ENCODE assay signal across 8 cellular contexts in genomic region chr2:148020358-148021058, GRCh38. TPM values are rescaled to one million over a fixed set of nuclear protein-coding genes. Genes with fewer than 3 reads are reported as not detected.
DNase-seq lines count a peak whose midpoint lies in the region; ATAC-seq, FAIRE-seq and TF ChIP-seq lines count a peak whose summit lies in the region.

Gene ORC4 (minus strand): TSS chr2:148020737. CDS start chr2:147975958, 44,779 bp downstream.

- peak within 1 kb of the TSS; percentile 96 for H3K9ac ChIP-seq in Karpas-422 (ENCODE audit: low read length)

- no peaks in the 10 kb centered on the region for H4K20me1 ChIP-seq in Karpas-422 (ENCODE audit: insufficient read depth, low read depth, low read length)

- H3K4me1 Mint-ChIP-seq in activated T-cell treated with anti-CD3 and anti-CD28 coated beads, Interleukin-2, amount 50 U/mL, for 72 hours (ENCODE audit: low read depth) = peaks cover 51% of the 10 kb centered on the region

- H3K9me3 ChIP-seq in Karpas-422 (ENCODE audit: low read length) (no peaks in the 10 kb centered on the region), esophagus squamous epithelium (no peaks in the 10 kb centered on the region)

- H3K27ac Mint-ChIP-seq in activated T-cell treated with anti-CD3 and anti-CD28 coated beads, Interleukin-2, amount 50 U/mL, for 72 hours = peak within 1 kb of the TSS; percentile 87

- peak within 1 kb of the TSS; percentile 86 for H2AFZ ChIP-seq in Karpas-422 (ENCODE audit: low read length)

- no peaks in the 10 kb centered on the region for H3K9me3 Mint-ChIP-seq in activated T-cell treated with anti-CD3 and anti-CD28 coated beads, Interleukin-2, amount 50 U/mL, for 72 hours

- TF ChIP-seq CTCF in esophagus squamous epithelium (IDR thresholded peaks at IDR 0.05) = peak in 3 of 6 experiments; percentile 14 to 36 (median 26)

- H3K4me2 ChIP-seq in Karpas-422 (ENCODE audit: low read depth, low read length, poor library complexity, severe bottlenecking) = peak within 1 kb of the TSS; percentile 90

- peak within 1 kb of the TSS; percentile 98 to 100 for H3K4me3 Mint-ChIP-seq in activated T-cell treated with anti-CD3 and anti-CD28 coated beads, Interleukin-2, amount 50 U/mL, for 72 hours

- no peaks in the 10 kb centered on the region for H3K27me3 Mint-ChIP-seq in activated T-cell treated with anti-CD3 and anti-CD28 coated beads, Interleukin-2, amount 50 U/mL, for 72 hours (ENCODE audit: low read depth)

- H3K4me1 ChIP-seq in Karpas-422 (ENCODE audit: low read length) (peaks cover 47% of the 10 kb centered on the region), esophagus squamous epithelium (peaks cover 0 to 47% (median 10%) of the 10 kb centered on the region in 3 donors)

- WGBS in esophagus squamous epithelium, 2 donors = 1% methylated on average over 25 to 42 of the region's 45 CpGs

- H3K4me3 ChIP-seq in Karpas-422 (ENCODE audit: low read length) (peak within 1 kb of the TSS; percentile 99), esophagus squamous epithelium (peak within 1 kb of the TSS; percentile 62 to 91 (median 80))

- H3K79me2 ChIP-seq in Karpas-422 (ENCODE audit: low read length) = peaks cover 96% of the 10 kb centered on the region

- peaks cover 22% of the 10 kb centered on the region for H3K36me3 ChIP-seq in Karpas-422 (ENCODE audit: insufficient read depth, low read length)
- H3K36me3 ChIP-seq in esophagus squamous epithelium = no peaks in the 10 kb centered on the region

- ATAC-seq in GM21825 (IDR thresholded peaks at IDR 0.05; ENCODE audit: unreplicated experiment) = peak; percentile 85
- ATAC-seq in activated T-cell treated with anti-CD3 and anti-CD28 coated beads, Interleukin-2, amount 50 U/mL, for 72 hours (replicated peaks in 1 of 2) = peak; percentile 89 to 90

- peak within 1 kb of the TSS; percentile 78 for H3K27ac ChIP-seq in Karpas-422 (ENCODE audit: low read length)
- peak within 1 kb of the TSS; percentile 92 to 99 (median 96) for H3K27ac ChIP-seq in esophagus squamous epithelium

- peak; percentile 87 for FAIRE-seq in RCC 7860 (lab: Jason Lieb, UNC)

- H3K36me3 Mint-ChIP-seq in activated T-cell treated with anti-CD3 and anti-CD28 coated beads, Interleukin-2, amount 50 U/mL, for 72 hours (ENCODE audit: insufficient read depth in 2 of 2) = peaks cover 2% of the 10 kb centered on the region in 2 donors

- TF ChIP-seq POLR2A in esophagus squamous epithelium (IDR thresholded peaks at IDR 0.05) = peak in 2 of 4 donors; percentile 29 to 69

- no peaks in the 10 kb centered on the region for H3K9me2 ChIP-seq in Karpas-422 (replicated peaks; ENCODE audit: insufficient read depth, low read length)

- intact Hi-C loops in esophagus squamous epithelium (cut with DNase I) = no loop called here

- DNase-seq in Daoy (ENCODE audit: low read depth) (peak; percentile 99), Karpas-422 (peak; percentile 100), RCC 7860 (ENCODE audit: low spot score) (peak; percentile 99), esophagus squamous epithelium (lab: John Stamatoyannopoulos, UW) (peak; percentile 97), myocyte (ENCODE audit: low read depth) (peak; percentile 100)
- peak; percentile 95 to 98 for DNase-seq in activated T-cell treated with anti-CD3 and anti-CD28 coated beads, Interleukin-2, amount 50 U/mL, for 72 hours
- DNase-seq in stimulated activated CD8-positive, alpha-beta memory T cell treated with anti-CD3 and anti-CD28 coated beads, Interleukin-7, amount 100 ng/mL, for 48 hours (ENCODE audit: extremely low read depth in 1 of 2, low read depth in 1 of 2) = peak; percentile 90 to 97

- H3K27me3 ChIP-seq in Karpas-422 (ENCODE audit: low read length) = no peaks in the 10 kb centered on the region
- no peaks in the 10 kb centered on the region for H3K27me3 ChIP-seq in esophagus squamous epithelium

RNA-seq across cellular contexts. Expression of gene ORC4, which starts in this region (rescaled TPM):
- total RNA-seq in Daoy (2014; rRNA removed; shearing (Covaris generic)) = 44.6 and 104 TPM in 2 replicates
- total RNA-seq in Karpas-422 (2014; rRNA removed; shearing (Covaris generic); ENCODE audit: low replicate concordance) = 20.1 and 63.1 TPM in 2 replicates
- 10 to 100 TPM; 28.3 to 32.0 TPM for total RNA-seq in activated T-cell treated with anti-CD3 and anti-CD28 coated beads, Interleukin-2, amount 50 U/mL, for 72 hours
- total RNA-seq in esophagus squamous epithelium (10 to 100 TPM; 33.1 to 52.0 (median 40.0) TPM), myocyte (50.0 and 81.1 TPM in 2 replicates)
- 11.5 TPM for polyA plus RNA-seq in myocyte (2012)

Comparison
In these comparisons a context has a peak if more than half of its experiments do, and no peak if none do; other contexts are left out.
1. Peak in every context shown above with its lines: DNase-seq, ATAC-seq, H3K4me3 ChIP-seq and H3K27ac ChIP-seq.